ENCODE assay signal across 25 cellular contexts in genomic region chr5:52661903-52662302, GRCh38.
"Had no signal": no experiment of that assay in that cellular context is flagged by ENCODE, and none has a peak within 500 bp of the region (broad histone marks: within the 10 kb centered on the region; RNA-seq: fewer than 3 reads in every experiment).

No MANE protein-coding gene starts in this region.

- H3K4me3 ChIP-seq: breast epithelium, Peyer's patch, SJSA1 had no signal

- H3K4me1 Mint-ChIP-seq: WTC11 had no signal

- ATAC-seq: activated CD8-positive, alpha-beta memory T cell treated with anti-CD3 and anti-CD28 coated beads, Interleukin-2, amount 10 ng/mL, durations not matched to agents 7 days and 5 days; SK-N-SH treated with all-trans-retinoic acid at 6 μM for 48 hours; WTC11 had no signal

- H3K9me3 ChIP-seq: breast epithelium, Peyer's patch, SJSA1 had no signal

- H3K27me3 ChIP-seq: breast epithelium, Peyer's patch had no signal

- H3K4me1 ChIP-seq: breast epithelium, Peyer's patch, SJSA1 had no signal

- H3K36me3 ChIP-seq: breast epithelium, Peyer's patch, SJSA1 had no signal

- H3K27ac ChIP-seq: breast epithelium, Peyer's patch, SJSA1 had no signal

- H3K36me3 Mint-ChIP-seq: activated CD8-positive, alpha-beta memory T cell treated with anti-CD3 and anti-CD28 coated beads, Interleukin-2, amount 10 ng/mL, durations not matched to agents 7 days and 5 days; activated naive CD8-positive, alpha-beta T cell; WTC11 had no signal

- H3K27me3 Mint-ChIP-seq: activated CD8-positive, alpha-beta memory T cell treated with anti-CD3 and anti-CD28 coated beads, Interleukin-2, amount 10 ng/mL, durations not matched to agents 7 days and 5 days; activated T-cell treated with anti-CD3 and anti-CD28 coated beads, Interleukin-2, amount 50 U/mL, for 24 hours had no signal

- H3K4me3 Mint-ChIP-seq: activated CD8-positive, alpha-beta memory T cell treated with anti-CD3 and anti-CD28 coated beads, Interleukin-2, amount 10 ng/mL, durations not matched to agents 7 days and 5 days; activated naive CD8-positive, alpha-beta T cell; activated T-cell treated with anti-CD3 and anti-CD28 coated beads, Interleukin-2, amount 50 U/mL, for 24 hours; T-helper 1 cell treated with Interleukin-12 subunit alpha and Interleukin-12 subunit beta and Interleukin-4 antibody, amounts not matched to agents 30 μg/mL and 1 μg/mL, for 36 hours; WTC11 had no signal

- H3K9me3 Mint-ChIP-seq: activated T-cell treated with anti-CD3 and anti-CD28 coated beads, Interleukin-2, amount 50 U/mL, for 24 hours; T-helper 1 cell treated with Interleukin-12 subunit alpha and Interleukin-12 subunit beta and Interleukin-4 antibody, amounts not matched to agents 30 μg/mL and 1 μg/mL, for 36 hours; WTC11 had no signal

- H3K27ac Mint-ChIP-seq: activated CD8-positive, alpha-beta memory T cell treated with anti-CD3 and anti-CD28 coated beads, Interleukin-2, amount 10 ng/mL, durations not matched to agents 7 days and 5 days; activated naive CD8-positive, alpha-beta T cell; activated T-cell treated with anti-CD3 and anti-CD28 coated beads, Interleukin-2, amount 50 U/mL, for 24 hours; T-helper 1 cell treated with Interleukin-12 subunit alpha and Interleukin-12 subunit beta and Interleukin-4 antibody, amounts not matched to agents 30 μg/mL and 1 μg/mL, for 36 hours; WTC11 had no signal

- DNase-seq: activated CD4-positive, alpha-beta T cell treated with anti-CD3 and anti-CD28 coated beads for 48 hours; activated CD4-positive, alpha-beta T cell treated with anti-CD3 and anti-CD28 coated beads, Interleukin-2, amount 50 U/mL, for 4 hours; activated CD4-positive, CD25-positive, alpha-beta regulatory T cell treated with anti-CD3 and anti-CD28 coated beads, Interleukin-2, amount 50 U/mL, for 72 hours; activated CD8-positive, alpha-beta memory T cell treated with anti-CD3 and anti-CD28 coated beads, Interleukin-2, amount 10 ng/mL, durations not matched to agents 7 days and 5 days; activated effector memory CD4-positive, alpha-beta T cell treated with anti-CD3 and anti-CD28 coated beads, Interleukin-2, amount 50 U/mL, for 16 hours; activated naive CD4-positive, alpha-beta T cell treated with Interleukin-2 at 50 U/mL for 16 hours; activated T-cell treated with anti-CD3 and anti-CD28 coated beads, Interleukin-2, amount 50 U/mL, for 24 hours; aorta; caudate nucleus; MM.1S; NCI-H1105; NCI-H1436; NCI-H1694 treated with DMSO at 0.1 percent for 48 hours; NCI-H2029 treated with DMSO at 0.1 percent for 48 hours; NCI-H510A treated with DMSO at 0.1 percent for 48 hours; NCI-H69; NK-92 treated with Interleukin-12 subunit alpha and Interleukin-12 subunit beta, amount 100 ng/mL, for 24 hours; Peyer's patch; SHP77 had no signal
